11 cellular contexts compared by ENCODE assay signal in the genomic region with DNA sequence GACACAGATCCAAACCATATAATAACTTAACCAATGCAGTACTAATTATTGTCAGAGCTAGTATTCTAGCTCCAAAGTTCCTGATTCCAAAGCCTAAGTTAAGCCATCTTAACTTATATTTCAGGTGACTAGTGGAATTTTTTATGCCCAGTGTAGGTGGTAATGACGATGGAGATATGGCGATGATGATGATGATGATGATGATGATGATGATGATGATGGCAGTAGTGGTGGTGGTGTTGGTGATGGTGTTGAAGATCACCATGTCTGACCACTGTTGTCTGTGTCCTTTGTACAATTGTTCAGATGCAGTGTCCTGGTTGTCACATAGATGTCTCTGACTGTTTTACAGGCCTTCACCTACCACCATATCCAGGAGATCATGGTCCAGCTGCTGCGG.
"Had no signal": no experiment of that assay in that cellular context is flagged by ENCODE, and none has a peak within 500 bp of the region (broad histone marks: within the 10 kb centered on the region; RNA-seq: fewer than 3 reads in every experiment).

No MANE protein-coding gene starts in this region.

- H2AFZ ChIP-seq: GM23248, GM23338 had no signal

- H3K4me1 ChIP-seq: HAP-1 had no signal

- H3K4me3 ChIP-seq: GM23248, GM23338, HAP-1 had no signal

- H3K9me3 Mint-ChIP-seq: GM23338, H9, HFFc6 had no signal

- H3K36me3 ChIP-seq: HAP-1 had no signal

- H3K4me3 Mint-ChIP-seq: GM23338, H9, HFFc6 had no signal

- H3K9me3 ChIP-seq: HAP-1 had no signal

- H3K27ac ChIP-seq: GM23248 had no signal

- H3K9ac ChIP-seq: GM23248 had no signal

- FAIRE-seq: H1, H54 had no signal

- H3K27ac Mint-ChIP-seq: GM23338, H9, HFFc6 had no signal

- ATAC-seq: GM23338, HCT116 had no signal

- H3K4me1 Mint-ChIP-seq: GM23338 had no signal

- H3K4me2 ChIP-seq: GM23338 had no signal

- DNase-seq: GM23248, GOT3, H7, H9, HCEC 1CT, HFFc6 had no signal
